In the genomic region with DNA sequence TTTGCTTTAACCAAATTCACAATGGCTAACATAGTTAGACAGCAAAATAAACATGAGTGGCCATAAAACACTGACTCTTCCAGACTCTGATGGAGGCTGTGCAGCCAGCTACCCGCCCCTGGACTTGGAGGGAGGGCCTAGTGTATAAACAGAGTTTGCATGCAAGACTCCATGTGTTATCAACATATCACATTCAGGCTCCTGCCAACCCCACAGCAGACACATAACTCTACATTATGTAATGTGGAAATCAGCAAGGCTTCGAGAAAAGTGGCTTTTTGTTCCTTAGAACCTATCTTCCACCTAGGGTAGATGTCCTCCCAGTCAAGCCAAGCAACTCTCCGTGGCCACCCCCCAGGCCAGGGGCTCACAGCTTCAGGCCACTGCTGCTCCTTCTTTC, we compare ENCODE assay signal across 24 cellular contexts. TPM values are rescaled to one million over a fixed set of nuclear protein-coding genes. Genes with fewer than 3 reads are reported as not detected.
"Had no signal": no experiment of that assay in that cellular context is flagged by ENCODE, and none has a peak within 500 bp of the region (broad histone marks: within the 10 kb centered on the region; RNA-seq: fewer than 3 reads in every experiment).

No MANE protein-coding gene starts in this region.

- H3K4me3 ChIP-seq: K562 had no signal

- H3K36me3 Mint-ChIP-seq: IgD-negative memory B cell, T-cell had no signal

- H3K4me1 Mint-ChIP-seq: IgD-negative memory B cell, T-cell had no signal

- H3K9ac ChIP-seq: KMS-11, SK-N-SH had no signal

- H3K4me2 ChIP-seq: KMS-11, SK-N-SH had no signal

- DNase-seq: Kasumi-1, MM.1S, MV-4-11, NCI-H1048, NCI-H1105, NCI-H1417, NCI-H1436 treated with DMSO at 0.1 percent for 48 hours, NCI-H1694, NCI-H187 treated with DMSO at 0.1 percent for 48 hours, NCI-H2029 treated with DMSO at 0.1 percent for 48 hours, NCI-H2171 treated with DMSO at 0.1 percent for 48 hours, NCI-H345, NCI-H446 treated with DMSO at 0.1 percent for 48 hours, NCI-H510A treated with DMSO at 0.1 percent for 48 hours, NCI-H69, NCI-H774, Right ventricle myocardium superior, RPMI8226, SK-N-SH, SW 1271, T-cell had no signal

- H3K9me3 ChIP-seq: SK-N-SH had no signal

- H3K27ac ChIP-seq: KMS-11 had no signal

- ATAC-seq: K562, T-cell had no signal

- H3K4me3 Mint-ChIP-seq: IgD-negative memory B cell, T-cell had no signal

RNA-seq across cellular contexts. Expression of gene SOX9, which starts 19.3 kb away (rescaled TPM):
- polyA plus RNA-seq: IgD-negative memory B cell, K562 had no signal
